In the genomic region with DNA sequence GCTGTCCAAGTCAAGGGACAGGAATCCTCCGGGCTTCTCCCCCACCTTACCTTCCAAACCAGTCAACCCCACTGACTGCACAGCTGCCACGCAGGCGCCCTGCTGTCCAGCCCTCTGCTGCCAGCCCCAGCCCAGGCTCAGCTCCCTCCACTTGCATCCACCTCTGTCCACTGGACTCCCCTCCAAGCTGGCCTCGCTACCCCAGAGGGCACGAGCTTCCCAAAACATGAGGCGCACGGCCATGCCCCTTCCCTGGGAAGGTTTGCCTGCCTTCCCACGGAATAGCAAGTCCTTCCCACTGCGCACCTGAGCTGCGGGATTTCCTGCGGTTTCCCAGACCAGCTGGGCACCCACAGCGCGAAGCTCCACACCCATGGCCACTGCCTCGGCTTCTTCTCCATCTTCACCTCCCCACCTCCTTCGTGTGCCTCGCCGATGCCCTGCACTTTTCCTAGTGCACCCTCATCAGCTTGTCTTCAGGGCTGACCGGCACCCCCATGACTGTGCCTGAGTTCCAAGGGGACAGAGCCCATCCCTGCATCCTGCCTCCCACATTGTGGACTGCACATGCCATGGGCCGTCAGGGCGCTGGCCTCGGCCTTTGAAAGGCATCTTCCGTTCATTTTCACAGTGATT, we compare ENCODE assay signal across 1 cellular context.
TF ChIP-seq lines count a peak whose summit lies in the region.

No MANE protein-coding gene starts in this region.

TF ChIP-seq in GM23338, 12 proteins besides CTCF, POLR2A, EP300 and RAD21 (continued from another document):
- TF ChIP-seq, protein P1, sequence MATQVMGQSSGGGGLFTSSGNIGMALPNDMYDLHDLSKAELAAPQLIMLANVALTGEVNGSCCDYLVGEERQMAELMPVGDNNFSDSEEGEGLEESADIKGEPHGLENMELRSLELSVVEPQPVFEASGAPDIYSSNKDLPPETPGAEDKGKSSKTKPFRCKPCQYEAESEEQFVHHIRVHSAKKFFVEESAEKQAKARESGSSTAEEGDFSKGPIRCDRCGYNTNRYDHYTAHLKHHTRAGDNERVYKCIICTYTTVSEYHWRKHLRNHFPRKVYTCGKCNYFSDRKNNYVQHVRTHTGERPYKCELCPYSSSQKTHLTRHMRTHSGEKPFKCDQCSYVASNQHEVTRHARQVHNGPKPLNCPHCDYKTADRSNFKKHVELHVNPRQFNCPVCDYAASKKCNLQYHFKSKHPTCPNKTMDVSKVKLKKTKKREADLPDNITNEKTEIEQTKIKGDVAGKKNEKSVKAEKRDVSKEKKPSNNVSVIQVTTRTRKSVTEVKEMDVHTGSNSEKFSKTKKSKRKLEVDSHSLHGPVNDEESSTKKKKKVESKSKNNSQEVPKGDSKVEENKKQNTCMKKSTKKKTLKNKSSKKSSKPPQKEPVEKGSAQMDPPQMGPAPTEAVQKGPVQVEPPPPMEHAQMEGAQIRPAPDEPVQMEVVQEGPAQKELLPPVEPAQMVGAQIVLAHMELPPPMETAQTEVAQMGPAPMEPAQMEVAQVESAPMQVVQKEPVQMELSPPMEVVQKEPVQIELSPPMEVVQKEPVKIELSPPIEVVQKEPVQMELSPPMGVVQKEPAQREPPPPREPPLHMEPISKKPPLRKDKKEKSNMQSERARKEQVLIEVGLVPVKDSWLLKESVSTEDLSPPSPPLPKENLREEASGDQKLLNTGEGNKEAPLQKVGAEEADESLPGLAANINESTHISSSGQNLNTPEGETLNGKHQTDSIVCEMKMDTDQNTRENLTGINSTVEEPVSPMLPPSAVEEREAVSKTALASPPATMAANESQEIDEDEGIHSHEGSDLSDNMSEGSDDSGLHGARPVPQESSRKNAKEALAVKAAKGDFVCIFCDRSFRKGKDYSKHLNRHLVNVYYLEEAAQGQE (IDR thresholded peaks at IDR 0.05; ENCODE audit: unreplicated experiment): no peak
- TF ChIP-seq ZNF114 (CRISPR knock-in tag; IDR thresholded peaks at IDR 0.05) (no peak), POLR2AphosphoS5 (IDR thresholded peaks at IDR 0.05; ENCODE audit: low read depth) (no peak), ZNF331 (CRISPR knock-in tag; IDR thresholded peaks at IDR 0.05; ENCODE audit: low read depth) (no peak), NANOG (IDR thresholded peaks at IDR 0.05; ENCODE audit: borderline replicate concordance) (no peak), EZH2phosphoT487 (IDR thresholded peaks at IDR 0.05; ENCODE audit: unreplicated experiment) (no peak), CREB1 (CRISPR knock-in tag; IDR thresholded peaks at IDR 0.05; ENCODE audit: low read depth) (no peak), ZNF462 (CRISPR knock-in tag; IDR thresholded peaks at IDR 0.05) (no peak), ETS1 (IDR thresholded peaks at IDR 0.05) (no peak), STAT1 (IDR thresholded peaks at IDR 0.05; ENCODE audit: unreplicated experiment) (no peak)
